In genomic region chr7:116588225-116588624, GRCh38 we compare ENCODE assay signal across 9 cellular contexts.
A peak's percentile ranks its signal among the peaks of the same experiment; 100 is the strongest.
DNase-seq lines count a peak whose midpoint lies in the region; ATAC-seq, FAIRE-seq and TF ChIP-seq lines count a peak whose summit lies in the region.
"Had no signal": no experiment of that assay in that cellular context is flagged by ENCODE, and none has a peak within 500 bp of the region (broad histone marks: within the 10 kb centered on the region; RNA-seq: fewer than 3 reads in every experiment).

No MANE protein-coding gene starts in this region.

- H4K5ac ChIP-seq in mesendoderm (ENCODE audit: low read length) = no peak overlapping the region

- H3K23ac ChIP-seq in mesendoderm (ENCODE audit: low read length) = no peak overlapping the region

- H3K9me3 Mint-ChIP-seq in Caco-2 (ENCODE audit: unreplicated experiment) = peaks cover 5% of the 10 kb centered on the region
- no peaks in the 10 kb centered on the region for H3K9me3 Mint-ChIP-seq in activated T-cell treated with anti-CD3 and anti-CD28 coated beads, Interleukin-2, amount 50 U/mL, for 4 hours

- peaks cover 17% of the 10 kb centered on the region; the same call in 1 of the 2 replicates for H3K4me1 ChIP-seq in Caco-2
- H3K4me1 ChIP-seq in mesendoderm (ENCODE audit: control insufficient read depth, low read depth, low read length) = peaks cover 2% of the 10 kb centered on the region
- H3K4me1 ChIP-seq in small intestine (ENCODE audit: control insufficient read depth in 2 of 2, insufficient read depth in 1 of 2, low read depth in 1 of 2, low read length in 1 of 2) = peaks cover 5 to 8% of the 10 kb centered on the region in 2 donors

- no peak overlapping the region for H2BK5ac ChIP-seq in mesendoderm (ENCODE audit: low read length)

- DNase-seq in Caco-2 (no peak), mesendoderm (peak; percentile 35), small intestine (no peak), NCI-H1436 (lab: John Stamatoyannopoulos, UW) (no peak)
- DNase-seq in activated T-cell treated with anti-CD3 and anti-CD28 coated beads, Interleukin-2, amount 50 U/mL, for 4 hours = no peak
- DNase-seq in effector CD4-positive, alpha-beta T cell = no peak

- H3K4me3 Mint-ChIP-seq in Caco-2 (ENCODE audit: unreplicated experiment) = no peak overlapping the region
- H3K4me3 Mint-ChIP-seq in activated T-cell treated with anti-CD3 and anti-CD28 coated beads, Interleukin-2, amount 50 U/mL, for 4 hours = no peak overlapping the region

- no peaks in the 10 kb centered on the region for H3K36me3 Mint-ChIP-seq in Caco-2 (ENCODE audit: insufficient read depth, unreplicated experiment)
- no peaks in the 10 kb centered on the region for H3K36me3 Mint-ChIP-seq in activated T-cell treated with anti-CD3 and anti-CD28 coated beads, Interleukin-2, amount 50 U/mL, for 4 hours (ENCODE audit: insufficient read depth)

- H3K79me2 ChIP-seq in mesendoderm (ENCODE audit: control insufficient read depth, insufficient read depth, low read length) = no peaks in the 10 kb centered on the region

- H3K4me3 ChIP-seq in Caco-2 (ENCODE audit: low read depth, low read length) (no peak overlapping the region), mesendoderm (ENCODE audit: low read length) (no peak overlapping the region), small intestine (ENCODE audit: low read depth in 1 of 2, low read length in 2 of 2) (no peak overlapping the region)
- H3K4me3 ChIP-seq: K562 had no signal

- H3K4ac ChIP-seq in mesendoderm (ENCODE audit: low read depth, low read length) = no peak overlapping the region

- ATAC-seq in GM19397 (IDR thresholded peaks at IDR 0.05; ENCODE audit: unreplicated experiment) = peak; percentile 38
- ATAC-seq in HG03457 (IDR thresholded peaks at IDR 0.05; ENCODE audit: unreplicated experiment) = peak; percentile 58
- peak; percentile 44 to 45 for ATAC-seq in activated T-cell treated with anti-CD3 and anti-CD28 coated beads, Interleukin-2, amount 50 U/mL, for 4 hours

- H3K27me3 ChIP-seq in Caco-2 (replicated peaks; ENCODE audit: control insufficient read depth, insufficient read depth, low read length) (no peaks in the 10 kb centered on the region), mesendoderm (ENCODE audit: insufficient read depth, low read length, poor library complexity) (no peaks in the 10 kb centered on the region), small intestine (ENCODE audit: control insufficient read depth in 2 of 2, insufficient read depth in 2 of 2, low read length in 2 of 2) (peaks cover 0 to 1% of the 10 kb centered on the region in 2 donors)

- no peak overlapping the region for H2BK120ac ChIP-seq in mesendoderm (ENCODE audit: low read depth, low read length)

- no peak overlapping the region for H4K8ac ChIP-seq in mesendoderm (ENCODE audit: low read depth, low read length)

- CTCF ChIA-PET in Caco-2 (lab: Charles Lee) = interaction anchor here (1.6 to 1.8 kb wide), 4 partner anchors 62 to 408 kb away, joined by 4 to 23 read pairs (median 15); no protein-coding TSS in a partner anchor

- no peak overlapping the region for H3K18ac ChIP-seq in mesendoderm (ENCODE audit: low read length)

- peaks cover 26% of the 10 kb centered on the region for H3K4me1 Mint-ChIP-seq in Caco-2 (ENCODE audit: low read depth, unreplicated experiment)
- H3K4me1 Mint-ChIP-seq in activated T-cell treated with anti-CD3 and anti-CD28 coated beads, Interleukin-2, amount 50 U/mL, for 4 hours (ENCODE audit: low read depth) = peaks cover 23% of the 10 kb centered on the region

- no peak for FAIRE-seq in small intestine (lab: Jason Lieb, UNC)

- no TSS peak for BruUV-seq in Caco-2 (replicated peaks; lab: Mats Ljungman, UMichigan)

- H3K79me1 ChIP-seq in mesendoderm (ENCODE audit: low read length) = no peaks in the 10 kb centered on the region

- H3K27me3 Mint-ChIP-seq in Caco-2 (ENCODE audit: insufficient read depth, unreplicated experiment) = no peaks in the 10 kb centered on the region
- H3K27me3 Mint-ChIP-seq in activated T-cell treated with anti-CD3 and anti-CD28 coated beads, Interleukin-2, amount 50 U/mL, for 4 hours (ENCODE audit: low read depth) = peaks cover 10% of the 10 kb centered on the region

- TF ChIP-seq CTCF in Caco-2 (IDR thresholded peaks at IDR 0.05; ENCODE audit: insufficient read depth in 1 of 2, low read depth in 1 of 2, low read length in 1 of 2, severe bottlenecking in 1 of 2, unreplicated experiment in 1 of 2) = no peak

- H3K27ac Mint-ChIP-seq in Caco-2 (ENCODE audit: unreplicated experiment) = peak overlapping the region; percentile 30

- intact Hi-C loops in Caco-2 (cut with micrococcal nuclease; ENCODE audit: unreplicated experiment) = loop anchor here (2.0 kb wide), 2 partner anchors 51 to 83 kb away; no protein-coding TSS in a partner anchor

- H2AK5ac ChIP-seq in mesendoderm (ENCODE audit: low read length) = no peak overlapping the region

- no peak overlapping the region for H3K27ac ChIP-seq in mesendoderm (ENCODE audit: low read depth, low read length)
- H3K27ac ChIP-seq in small intestine (ENCODE audit: low read depth in 1 of 2, low read length in 1 of 2) = no peak overlapping the region

- POLR2A ChIA-PET in Caco-2 (lab: Charles Lee) = no interaction called here

- H3K4me2 ChIP-seq in mesendoderm (ENCODE audit: low read length) = no peak overlapping the region

- WGBS in mesendoderm (ENCODE audit: extremely low coverage, insufficient coverage, low lambda C conversion rate) = no CpG with 5 or more reads among the region's 2 CpGs
- 22 to 65% (median 39%) methylated on average over 2 of the region's 2 CpGs for WGBS in small intestine, 3 donors

- H3K9ac ChIP-seq in mesendoderm (ENCODE audit: low read length) = no peak overlapping the region

- no peak overlapping the region for H2BK15ac ChIP-seq in mesendoderm (replicated peaks; ENCODE audit: low read depth)

- H3K36me3 ChIP-seq in Caco-2 (ENCODE audit: control insufficient read depth, insufficient read depth, low read length) = no peaks in the 10 kb centered on the region
- H3K36me3 ChIP-seq in mesendoderm (ENCODE audit: control insufficient read depth, insufficient read depth, low read length) = no peaks in the 10 kb centered on the region
- H3K36me3 ChIP-seq in small intestine (ENCODE audit: control insufficient read depth in 2 of 2, insufficient read depth in 2 of 2, low read length in 2 of 2) = no peaks in the 10 kb centered on the region

- no peak overlapping the region for H3K56ac ChIP-seq in mesendoderm (ENCODE audit: low read length)

- H3K9me3 ChIP-seq in Caco-2 (no peaks in the 10 kb centered on the region), small intestine (ENCODE audit: control insufficient read depth, low read depth) (no peaks in the 10 kb centered on the region)
